In genomic region chr10:19638873-19639233, GRCh38 we compare ENCODE assay signal across 10 cellular contexts.
DNase-seq lines count a peak whose midpoint lies in the region; ATAC-seq and TF ChIP-seq lines count a peak whose summit lies in the region.
"Had no signal": no experiment of that assay in that cellular context is flagged by ENCODE, and none has a peak within 500 bp of the region (broad histone marks: within the 10 kb centered on the region; RNA-seq: fewer than 3 reads in every experiment).

No MANE protein-coding gene starts in this region.

- TF ChIP-seq POLR2A in esophagus squamous epithelium (IDR thresholded peaks at IDR 0.05): no peak
- no peak for TF ChIP-seq POLR2A in vagina (IDR thresholded peaks at IDR 0.05)

- H3K4me1 Mint-ChIP-seq in naive thymus-derived CD8-positive, alpha-beta T cell: peaks cover 0 to 15% (median 3%) of the 10 kb centered on the region in 4 donors
- H3K4me1 Mint-ChIP-seq: central memory CD8-positive, alpha-beta T cell had no signal

- no peaks in the 10 kb centered on the region for H3K9me3 ChIP-seq in esophagus squamous epithelium
- H3K9me3 ChIP-seq in vagina: no peaks in the 10 kb centered on the region

- H3K27me3 ChIP-seq in esophagus squamous epithelium: no peaks in the 10 kb centered on the region
- no peaks in the 10 kb centered on the region for H3K27me3 ChIP-seq in vagina

- H3K27ac ChIP-seq in esophagus squamous epithelium (peak overlapping the region in 3 of 4 donors; percentile 38 to 65 (median 50)), vagina (peak overlapping the region; percentile 6)

- 49 to 55% methylated on average over 4 of the region's 4 CpGs for WGBS in esophagus squamous epithelium, 2 donors

- H3K9me3 Mint-ChIP-seq in naive thymus-derived CD8-positive, alpha-beta T cell: peaks cover 0 to 24% (median 0%) of the 10 kb centered on the region in 9 donors

- TF ChIP-seq CTCF in esophagus squamous epithelium (IDR thresholded peaks at IDR 0.05): no peak
- no peak for TF ChIP-seq CTCF in vagina (IDR thresholded peaks at IDR 0.05)

- peak overlapping the region in 3 of 4 donors; percentile 19 to 51 (median 20) for H3K4me3 ChIP-seq in esophagus squamous epithelium
- peak overlapping the region; percentile 16 to 17 for H3K4me3 ChIP-seq in vagina

- intact Hi-C loops in Right ventricle myocardium inferior (cut with DNase I): no loop called here
- intact Hi-C loops in cardiac septum (cut with DNase I): no loop called here
- intact Hi-C loops in esophagus squamous epithelium (cut with DNase I): no loop called here
- intact Hi-C loops in vagina (cut with DNase I): no loop called here

- DNase-seq in Right ventricle myocardium inferior (ENCODE audit: missing footprints) (no peak), cardiac septum (ENCODE audit: low spot score) (no peak), esophagus squamous epithelium (lab: John Stamatoyannopoulos, UW) (no peak), vagina (ENCODE audit: extremely low spot score in 2 of 2) (no peak), T-helper 2 cell (no peak), NCI-H2029 treated with DMSO at 0.1 percent for 48 hours (lab: John Stamatoyannopoulos, UW) (no peak), NCI-H82 (lab: John Stamatoyannopoulos, UW) (no peak)
- DNase-seq in naive thymus-derived CD8-positive, alpha-beta T cell: no peak
- DNase-seq: SHP77 had no signal

- no peaks in the 10 kb centered on the region for H3K36me3 Mint-ChIP-seq in naive thymus-derived CD8-positive, alpha-beta T cell

- H3K27me3 Mint-ChIP-seq in naive thymus-derived CD8-positive, alpha-beta T cell: no peaks in the 10 kb centered on the region
- H3K27me3 Mint-ChIP-seq: central memory CD8-positive, alpha-beta T cell had no signal

- peak overlapping the region in 1 of 10 donors; percentile 2 for H3K27ac Mint-ChIP-seq in naive thymus-derived CD8-positive, alpha-beta T cell

- H3K36me3 ChIP-seq in esophagus squamous epithelium (no peaks in the 10 kb centered on the region), vagina (no peaks in the 10 kb centered on the region)

- H3K4me1 ChIP-seq in esophagus squamous epithelium (peaks cover 0 to 9% (median 0%) of the 10 kb centered on the region in 3 donors), vagina (no peaks in the 10 kb centered on the region)

- H3K4me3 Mint-ChIP-seq in naive thymus-derived CD8-positive, alpha-beta T cell: peak overlapping the region in 9 of 10 donors; percentile 1 to 65 (median 20)
- H3K4me3 Mint-ChIP-seq: central memory CD8-positive, alpha-beta T cell had no signal

- ATAC-seq in Right ventricle myocardium inferior: peak; percentile 42
- no peak for ATAC-seq in naive thymus-derived CD8-positive, alpha-beta T cell

- POLR2A ChIA-PET in naive thymus-derived CD8-positive, alpha-beta T cell (lab: Charles Lee): no interaction called here
